ENCODE assay signal across 7 cellular contexts in the genomic region with DNA sequence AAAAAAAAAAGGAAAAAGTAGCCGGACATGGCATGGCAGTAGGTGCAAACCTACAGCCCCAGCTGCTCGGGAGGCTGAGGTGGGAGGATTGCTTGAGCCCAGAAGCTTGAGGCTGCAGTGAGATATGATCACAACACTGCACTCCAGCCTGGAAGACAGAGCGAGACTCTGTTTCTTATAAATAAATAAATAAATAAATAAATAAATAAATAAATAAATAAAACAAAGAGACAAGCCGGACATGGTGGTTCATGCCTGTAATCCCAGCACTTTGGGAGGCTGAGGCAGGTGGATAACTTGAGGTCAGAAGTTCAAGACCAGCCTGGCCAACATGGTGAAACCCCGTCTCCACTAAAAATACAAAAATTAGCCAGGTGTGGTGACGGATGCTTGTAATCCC. TPM values are rescaled to one million over a fixed set of nuclear protein-coding genes. Genes with fewer than 3 reads are reported as not detected.
DNase-seq lines count a peak whose midpoint lies in the region; ATAC-seq, FAIRE-seq and TF ChIP-seq lines count a peak whose summit lies in the region.
"Not testable (repeated sequence)": the region's sequence is repeated elsewhere in the genome, so short reads cannot be mapped to it uniquely, and the experiment has no call there.

No MANE protein-coding gene starts in this region.

- 65% methylated on average over 6 of the region's 6 CpGs for WGBS in A549 (ENCODE audit: missing lambda C conversion rate)
- 31% methylated on average over 6 of the region's 6 CpGs for WGBS in K562 (ENCODE audit: insufficient coverage, low coverage, missing lambda C conversion rate)
- WGBS in HepG2 (ENCODE audit: low lambda C conversion rate): 42% methylated on average over 6 of the region's 6 CpGs

- H3K4me1 ChIP-seq in A549: peaks cover 33% of the 10 kb centered on the region
- H3K4me1 ChIP-seq in PC-3 (ENCODE audit: insufficient read depth, low read length): peaks cover 13% of the 10 kb centered on the region
- peaks cover 28 to 48% of the 10 kb centered on the region in 2 experiments; a peak in 4 of 5 replicates for H3K4me1 ChIP-seq in K562 (replicated peaks in 1 of 2; ENCODE audit: control insufficient read depth in 2 of 2, insufficient read depth in 2 of 2, low read length in 2 of 2)
- H3K4me1 ChIP-seq in HepG2 (ENCODE audit: insufficient read depth, low read length): peaks cover 48% of the 10 kb centered on the region
- peaks cover 30 to 37% of the 10 kb centered on the region in 2 donors for H3K4me1 ChIP-seq in gastrocnemius medialis
- H3K4me1 ChIP-seq in vagina: peaks cover 23% of the 10 kb centered on the region

- peak overlapping the region; percentile 76 to 83 for H3K27ac ChIP-seq in A549
- not testable (repeated sequence) for H3K27ac ChIP-seq in PC-3 (ENCODE audit: low read length); K562 (ENCODE audit: extremely low read depth, low read depth, low read length); HepG2 (ENCODE audit: extremely low read length, insufficient read depth, low read length)
- H3K27ac ChIP-seq in gastrocnemius medialis: peak overlapping the region; percentile 70 to 85 (median 82)
- H3K27ac ChIP-seq in vagina: peak overlapping the region; percentile 100

- not testable (repeated sequence) for DNase-seq in A549 (ENCODE audit: low read depth in 1 of 2, low spot score in 1 of 2); PC-3; T-helper 17 cell; K562 (ENCODE audit: extremely low read depth in 1 of 4, low spot score in 3 of 4); HepG2 (ENCODE audit: low spot score); gastrocnemius medialis; vagina (ENCODE audit: extremely low spot score in 2 of 2)

- not testable (repeated sequence) for TF ChIP-seq RAD21 in A549 (conservative IDR thresholded peaks at IDR 0.05 in 1 of 2, IDR thresholded peaks at IDR 0.05 in 1 of 2); K562 (CRISPR knock-in tag; conservative IDR thresholded peaks at IDR 0.05 in 1 of 2, IDR thresholded peaks at IDR 0.05 in 1 of 2); HepG2 (CRISPR knock-in tag; IDR thresholded peaks at IDR 0.05)

- POLR2A ChIA-PET in A549 (lab: Yijun Ruan, JAX): interaction anchor here (1.0 to 1.8 kb wide), 2 partner anchors 20 to 23 kb away, joined by 3 to 12 read pairs; no protein-coding TSS in a partner anchor
- POLR2A ChIA-PET in PC-3 (lab: Charles Lee; ENCODE audit: unreplicated experiment): not testable (repeated sequence)
- POLR2A ChIA-PET in K562 (lab: Yijun Ruan, JAX): interaction anchor here (0.6 to 1.3 kb wide), 5 partner anchors 7 to 98 kb away, joined by 3 to 5 read pairs (median 3); no protein-coding TSS in a partner anchor
- POLR2A ChIA-PET in HepG2 (lab: Yijun Ruan, JAX): interaction anchor here (0.7 to 1.4 kb wide), 4 partner anchors 11 to 137 kb away, joined by 5 to 11 read pairs (median 6); no protein-coding TSS in a partner anchor

- not testable (repeated sequence) for ATAC-seq in A549, PC-3, T-helper 17 cell, K562, HepG2, gastrocnemius medialis

- not testable (repeated sequence) for TF ChIP-seq EP300 in A549 (IDR thresholded peaks at IDR 0.05); K562 (IDR thresholded peaks at IDR 0.05; ENCODE audit: low read length); HepG2 (IDR thresholded peaks at IDR 0.05; ENCODE audit: low read depth in 2 of 2, low read length in 2 of 2); HepG2 (CRISPR knock-in tag; IDR thresholded peaks at IDR 0.05; ENCODE audit: borderline replicate concordance)

- not testable (repeated sequence) for H3K4me3 Mint-ChIP-seq in T-helper 17 cell

- H3K27ac Mint-ChIP-seq in T-helper 17 cell: peak overlapping the region; percentile 78

- peaks cover 21% of the 10 kb centered on the region for H3K4me1 Mint-ChIP-seq in T-helper 17 cell

- H3K79me2 ChIP-seq in PC-3 (ENCODE audit: low read length); HepG2 (ENCODE audit: insufficient read depth, low read length): not testable (repeated sequence)
- peaks cover 13% of the 10 kb centered on the region for H3K79me2 ChIP-seq in K562 (ENCODE audit: control insufficient read depth, insufficient read depth, low read length)

- 0 out of 2 replicates have a peak overlapping the region, but pooled peaks have one; percentile 34 for H2AFZ ChIP-seq in PC-3 (ENCODE audit: low read length)
- H2AFZ ChIP-seq in K562 (ENCODE audit: low read depth, low read length); HepG2 (ENCODE audit: low read length): not testable (repeated sequence)

- not testable (repeated sequence) for H3K9ac ChIP-seq in PC-3 (ENCODE audit: low read length); K562 (ENCODE audit: insufficient read depth in 1 of 2, low read depth in 2 of 2, low read length in 2 of 2); HepG2 (ENCODE audit: insufficient read depth, low read depth, low read length)

- not testable (repeated sequence) for H3K36me3 Mint-ChIP-seq in T-helper 17 cell (ENCODE audit: low read depth)

- H3F3A ChIP-seq in PC-3 (ENCODE audit: low read length, unreplicated experiment): not testable (repeated sequence)

- not testable (repeated sequence) for H3K36me3 ChIP-seq in PC-3 (ENCODE audit: low read depth, low read length); K562 (ENCODE audit: control insufficient read depth, insufficient read depth, low read length); HepG2 (replicated peaks in 1 of 2; ENCODE audit: control insufficient read depth in 1 of 2, insufficient read depth in 2 of 2, low read length in 2 of 2); gastrocnemius medialis; vagina

- not testable (repeated sequence) for FAIRE-seq in A549 (lab: Jason Lieb, UNC); K562 (lab: Jason Lieb, UNC); HepG2 (lab: Jason Lieb, UNC)

- not testable (repeated sequence) for H3K4me3 ChIP-seq in A549; PC-3 (ENCODE audit: low read length); K562; HepG2 (replicated peaks in 1 of 3; ENCODE audit: insufficient read depth in 1 of 3, low read depth in 2 of 3, low read length in 3 of 3); gastrocnemius medialis; vagina

- TF ChIP-seq CTCF in A549 (IDR thresholded peaks at IDR 0.05); PC-3 (conservative IDR thresholded peaks at IDR 0.05; ENCODE audit: low read depth, low read length); K562 (IDR thresholded peaks at IDR 0.05 in 2 of 3, conservative IDR thresholded peaks at IDR 0.05 in 1 of 3; ENCODE audit: insufficient read depth in 2 of 3, low read depth in 1 of 3, low read length in 3 of 3); HepG2 (CRISPR knock-in tag; IDR thresholded peaks at IDR 0.05); gastrocnemius medialis (IDR thresholded peaks at IDR 0.05 in 4 of 5, conservative IDR thresholded peaks at IDR 0.05 in 1 of 5); vagina (IDR thresholded peaks at IDR 0.05): not testable (repeated sequence)

- CTCF ChIA-PET in A549 (lab: Yijun Ruan, JAX) (interaction anchor here (0.6 to 27.1 kb wide), 32 partner anchors 10 to 1260 kb away, joined by 3 to 764 read pairs (median 6); a partner anchor contains a TSS), PC-3 (lab: Charles Lee) (interaction anchor here (0.6 to 1.6 kb wide), 7 partner anchors 11 to 136 kb away, joined by 3 to 32 read pairs (median 4); no protein-coding TSS in a partner anchor), K562 (lab: Yijun Ruan, JAX; ENCODE audit: low intra/inter-chr PET ratio) (interaction anchor here (0.7 to 4.1 kb wide), 9 partner anchors 12 to 448 kb away, joined by 3 to 111 read pairs (median 7); a partner anchor contains a TSS), HepG2 (lab: Yijun Ruan, JAX; ENCODE audit: low intra/inter-chr PET ratio, low total read pairs) (interaction anchor here (0.7 to 6.3 kb wide), 9 partner anchors 12 to 136 kb away, joined by 3 to 179 read pairs (median 14); a partner anchor contains a TSS)

- not testable (repeated sequence) for H3K9me2 ChIP-seq in PC-3 (replicated peaks; ENCODE audit: low read length)

- H3K9me3 ChIP-seq in A549; PC-3 (ENCODE audit: low read length); T-helper 17 cell (ENCODE audit: control insufficient read depth, low read length, poor library complexity, severe bottlenecking); K562 (replicated peaks; ENCODE audit: control insufficient read depth, insufficient read depth, low read depth, low read length); HepG2 (ENCODE audit: low read length); gastrocnemius medialis; vagina: not testable (repeated sequence)

- BruUV-seq in PC-3 (replicated peaks; lab: Mats Ljungman, UMichigan); K562 (replicated peaks; lab: Mats Ljungman, UMichigan); HepG2 (replicated peaks; lab: Mats Ljungman, UMichigan): not testable (repeated sequence)

- not testable (repeated sequence) for H4K20me1 ChIP-seq in PC-3 (ENCODE audit: low read length); K562 (replicated peaks; ENCODE audit: control insufficient read depth, insufficient read depth, low read length); HepG2 (ENCODE audit: insufficient read depth, low read length)

- intact Hi-C loops in PC-3 (cut with micrococcal nuclease): loop anchor here (1.0 kb wide), 2 partner anchors 23 to 136 kb away; no protein-coding TSS in a partner anchor
- intact Hi-C loops in K562 (cut with micrococcal nuclease): loop anchor here (1.0 to 5.0 kb wide), 5 partner anchors 23 to 447 kb away; no protein-coding TSS in a partner anchor
- intact Hi-C loops in HepG2 (cut with micrococcal nuclease; ENCODE audit: unreplicated experiment): loop anchor here (1.0 to 2.0 kb wide), 3 partner anchors 23 to 136 kb away; no protein-coding TSS in a partner anchor
- intact Hi-C loops in gastrocnemius medialis (cut with DNase I; ENCODE audit: low total_unique reads): loop anchor here (1.0 kb wide), 1 partner anchor 23 kb away; no protein-coding TSS in a partner anchor
- intact Hi-C loops in vagina (cut with DNase I): loop anchor here (1.0 kb wide), 1 partner anchor 23 kb away; no protein-coding TSS in a partner anchor

- in situ Hi-C loops in K562 (cut with MboI) (loop anchor here (5.0 kb wide), 1 partner anchor 137 kb away; no protein-coding TSS in a partner anchor), HepG2 (cut with HindIII; ENCODE audit: extremely low pct_ligation_motif_present, low pct_unique_long_range_greater_than_20kb) (loop anchor here (5.0 kb wide), 2 partner anchors 32 to 142 kb away; no protein-coding TSS in a partner anchor), gastrocnemius medialis (cut with MboI; ENCODE audit: low sequenced_read_pairs in 4 of 4) (loop anchor here (5.0 to 10.0 kb wide), 3 partner anchors 48 to 140 kb away; no protein-coding TSS in a partner anchor)

- H3K4me2 ChIP-seq in A549: peak overlapping the region; percentile 63; the same call in 2 of the 3 replicates
- not testable (repeated sequence) for H3K4me2 ChIP-seq in PC-3 (ENCODE audit: low read length); K562 (ENCODE audit: insufficient read depth, low read length); HepG2 (ENCODE audit: low read depth, low read length)

- H3K9me1 ChIP-seq in K562 (ENCODE audit: control insufficient read depth, insufficient read depth, low read length): not testable (repeated sequence)

- H3K27me3 Mint-ChIP-seq in T-helper 17 cell: not testable (repeated sequence)

- H3K27me3 ChIP-seq in PC-3 (ENCODE audit: low read length); K562 (ENCODE audit: control insufficient read depth in 2 of 2, insufficient read depth in 2 of 2, low read length in 2 of 2); HepG2 (ENCODE audit: control insufficient read depth in 1 of 2, insufficient read depth in 2 of 2, low read length in 2 of 2); gastrocnemius medialis; vagina: not testable (repeated sequence)

- TF ChIP-seq POLR2A in A549 (IDR thresholded peaks at IDR 0.05; ENCODE audit: low read length); K562 (conservative IDR thresholded peaks at IDR 0.05); HepG2 (IDR thresholded peaks at IDR 0.05; ENCODE audit: insufficient read depth in 1 of 2, low read depth in 2 of 2, low read length in 2 of 2); gastrocnemius medialis (IDR thresholded peaks at IDR 0.05); vagina (IDR thresholded peaks at IDR 0.05): not testable (repeated sequence)

RNA-seq across cellular contexts. Expression of a gene that starts 12.3 kb away (rescaled TPM):
- polyA plus RNA-seq in A549 (2011; rRNA removed): 185 and 209 TPM in 2 replicates
- polyA plus RNA-seq in A549 (2012; cell fraction: cytosol; rRNA removed): 1,409 and 1,648 TPM in 2 replicates
- polyA plus RNA-seq in A549 (2012; cell fraction: nucleus; rRNA removed): 1,259 and 1,748 TPM in 2 replicates
- 547 to 666 TPM (median 620 TPM) in 3 replicates for polyA plus RNA-seq in A549 (2017; fragmentation: RNase III; extraction: RNeasy Plus Mini Kit Qiagen cat#74134 plus additional on column Dnase treatment)
- polyA minus RNA-seq in A549 (2011; rRNA and poly(A)+ RNA removed): 41.9 and 74.6 TPM in 2 replicates
- total RNA-seq in PC-3 (2014; rRNA removed): 166 and 189 TPM in 2 replicates
- total RNA-seq in T-helper 17 cell: 10 to 100 TPM; 25.8 to 33.2 TPM
- 7.2 and 18.6 TPM in 2 replicates for total RNA-seq in K562 (2011; cell fraction: chromatin; rRNA removed; ENCODE audit: low replicate concordance)
- total RNA-seq in K562 (2011; cell fraction: nucleolus; rRNA removed): 37.0 and 39.4 TPM in 2 replicates
- 25.3 and 28.7 TPM in 2 replicates for total RNA-seq in K562 (2011; cell fraction: nucleoplasm; rRNA removed)
- 138 and 216 TPM in 2 replicates for total RNA-seq in K562 (2014; rRNA removed)
- total RNA-seq in K562 (2014; rRNA removed; fragmentation: Illumina TruSeq; extraction: Trizol): 16.0 and 27.1 TPM in 2 replicates
- 180 TPM in 2 replicates for total RNA-seq in K562 (2015; rRNA removed; fragmentation: Illumina TruSeq; extraction: Trizol)
- 522 and 565 TPM in 2 replicates for total RNA-seq in K562 (2021)
- 44.8 and 88.9 TPM in 2 replicates for polyA plus RNA-seq in K562 (2011; rRNA removed)
- 114 and 636 TPM in 2 replicates for polyA plus RNA-seq in K562 (2011; cell fraction: cytosol; rRNA removed)
- 55.5 and 127 TPM in 2 replicates for polyA plus RNA-seq in K562 (2011; cell fraction: nucleus; rRNA removed)
- polyA plus RNA-seq in K562 (2012): 343 and 551 TPM in 2 replicates
- 258 and 607 TPM in 2 replicates for polyA plus RNA-seq in K562 (2014; fragmentation: Illumina TruSeq; extraction: Trizol)
- 100 to 1,000 TPM in 1 of 2 experiments, 10 to 100 TPM in 1; 97.3 to 128 TPM for polyA plus RNA-seq in K562 (2014; fragmentation: Nextera tagmentation; extraction: Ambion mirVana)
- 283 and 298 TPM in 2 replicates for polyA plus RNA-seq in K562 (2014; rRNA removed)
- polyA minus RNA-seq in K562 (2011; rRNA and poly(A)+ RNA removed): 7.3 and 10.1 TPM in 2 replicates
- polyA minus RNA-seq in K562 (2011; cell fraction: cytosol; rRNA and poly(A)+ RNA removed): 107 and 110 TPM in 2 replicates
- 19.9 and 22.8 TPM in 2 replicates for polyA minus RNA-seq in K562 (2011; cell fraction: nucleus; rRNA and poly(A)+ RNA removed)
- 21.0 and 22.7 TPM in 2 replicates for total RNA-seq in HepG2 (2016; rRNA removed; fragmentation: Illumina TruSeq; extraction: Trizol)
- total RNA-seq in HepG2 (2016; cell fraction: cytosol; rRNA removed; fragmentation: Illumina TruSeq; extraction: Trizol; ENCODE audit: low read depth): 28.6 and 37.9 TPM in 2 replicates
- 19.5 and 23.3 TPM in 2 replicates for total RNA-seq in HepG2 (2016; cell fraction: insoluble cytoplasmic fraction; rRNA removed; fragmentation: Illumina TruSeq; extraction: Trizol)
- 23.9 and 34.4 TPM in 2 replicates for total RNA-seq in HepG2 (2016; cell fraction: membrane; rRNA removed; fragmentation: Illumina TruSeq; extraction: Trizol)
- total RNA-seq in HepG2 (2016; cell fraction: nucleus; rRNA removed; fragmentation: Illumina TruSeq; extraction: Trizol): 7.9 and 12.0 TPM in 2 replicates
- 38.6 and 58.7 TPM in 2 replicates for polyA plus RNA-seq in HepG2 (2011; rRNA removed)
- polyA plus RNA-seq in HepG2 (2011; cell fraction: cytosol; rRNA removed): 27.4 and 50.9 TPM in 2 replicates
- 34.0 and 48.4 TPM in 2 replicates for polyA plus RNA-seq in HepG2 (2011; cell fraction: nucleus; rRNA removed)
- 35.1 and 96.6 TPM in 2 replicates for polyA plus RNA-seq in HepG2 (2012)
- 146 and 151 TPM in 2 replicates for polyA plus RNA-seq in HepG2 (2016; cell fraction: cytosol; fragmentation: Illumina TruSeq; extraction: Trizol; ENCODE audit: low read depth)
- polyA plus RNA-seq in HepG2 (2016; cell fraction: insoluble cytoplasmic fraction; fragmentation: Illumina TruSeq; extraction: Trizol; ENCODE audit: low read depth): 58.6 and 80.2 TPM in 2 replicates
- polyA plus RNA-seq in HepG2 (2016; cell fraction: membrane; fragmentation: Illumina TruSeq; extraction: Trizol; ENCODE audit: low read depth): 115 and 119 TPM in 2 replicates
- polyA plus RNA-seq in HepG2 (2016; cell fraction: nucleus; fragmentation: Illumina TruSeq; extraction: Trizol; ENCODE audit: insufficient read depth, low read depth): 42.2 and 50.9 TPM in 2 replicates
- polyA minus RNA-seq in HepG2 (2011; rRNA and poly(A)+ RNA removed; ENCODE audit: low replicate concordance): 27.1 and 53.9 TPM in 2 replicates
- polyA minus RNA-seq in HepG2 (2011; cell fraction: cytosol; rRNA and poly(A)+ RNA removed): 26.1 and 27.0 TPM in 2 replicates
- polyA minus RNA-seq in HepG2 (2011; cell fraction: nucleus; rRNA and poly(A)+ RNA removed): 5.0 and 5.2 TPM in 2 replicates
- total RNA-seq in gastrocnemius medialis: 1,000 to 10,000 TPM; 1,878 to 2,898 (median 2,185) TPM
- 3,606 TPM for total RNA-seq in vagina

RNA-seq across cellular contexts. Expression of a gene that starts 44.1 kb away (rescaled TPM):
- polyA plus RNA-seq in A549 (2011; rRNA removed): 140 and 141 TPM in 2 replicates
- 45.1 and 50.9 TPM in 2 replicates for polyA plus RNA-seq in A549 (2012; cell fraction: cytosol; rRNA removed)
- polyA plus RNA-seq in A549 (2012; cell fraction: nucleus; rRNA removed): 40.3 and 49.7 TPM in 2 replicates
- 295 to 306 TPM (median 302 TPM) in 3 replicates for polyA plus RNA-seq in A549 (2017; fragmentation: RNase III; extraction: RNeasy Plus Mini Kit Qiagen cat#74134 plus additional on column Dnase treatment)
- 131 and 145 TPM in 2 replicates for polyA minus RNA-seq in A549 (2011; rRNA and poly(A)+ RNA removed)
- total RNA-seq in PC-3 (2014; rRNA removed): 42.2 and 54.4 TPM in 2 replicates
- total RNA-seq in T-helper 17 cell: 10 to 100 TPM; 26.0 to 32.7 TPM
- 60.5 and 71.2 TPM in 2 replicates for total RNA-seq in K562 (2011; cell fraction: chromatin; rRNA removed; ENCODE audit: low replicate concordance)
- total RNA-seq in K562 (2011; cell fraction: nucleolus; rRNA removed): 39.9 and 41.7 TPM in 2 replicates
- total RNA-seq in K562 (2011; cell fraction: nucleoplasm; rRNA removed): 59.5 and 77.9 TPM in 2 replicates
- total RNA-seq in K562 (2014; rRNA removed): 50.3 and 53.2 TPM in 2 replicates
- total RNA-seq in K562 (2014; rRNA removed; fragmentation: Illumina TruSeq; extraction: Trizol): 144 and 155 TPM in 2 replicates
- 135 and 136 TPM in 2 replicates for total RNA-seq in K562 (2015; rRNA removed; fragmentation: Illumina TruSeq; extraction: Trizol)
- 238 and 246 TPM in 2 replicates for total RNA-seq in K562 (2021)
- polyA plus RNA-seq in K562 (2011; rRNA removed): 67.6 and 94.5 TPM in 2 replicates
- 43.4 and 52.2 TPM in 2 replicates for polyA plus RNA-seq in K562 (2011; cell fraction: cytosol; rRNA removed)
- polyA plus RNA-seq in K562 (2011; cell fraction: nucleus; rRNA removed): 30.1 and 40.2 TPM in 2 replicates
- 142 and 212 TPM in 2 replicates for polyA plus RNA-seq in K562 (2012)
- polyA plus RNA-seq in K562 (2014; fragmentation: Illumina TruSeq; extraction: Trizol): 200 and 204 TPM in 2 replicates
- 10 to 100 TPM; 30.4 to 37.6 TPM for polyA plus RNA-seq in K562 (2014; fragmentation: Nextera tagmentation; extraction: Ambion mirVana)
- polyA plus RNA-seq in K562 (2014; rRNA removed): 74.9 and 83.6 TPM in 2 replicates
- 142 and 187 TPM in 2 replicates for polyA minus RNA-seq in K562 (2011; rRNA and poly(A)+ RNA removed)
- polyA minus RNA-seq in K562 (2011; cell fraction: cytosol; rRNA and poly(A)+ RNA removed): 110 and 154 TPM in 2 replicates
- 23.0 and 31.1 TPM in 2 replicates for polyA minus RNA-seq in K562 (2011; cell fraction: nucleus; rRNA and poly(A)+ RNA removed)
- total RNA-seq in HepG2 (2016; rRNA removed; fragmentation: Illumina TruSeq; extraction: Trizol): 67.5 and 93.7 TPM in 2 replicates
- total RNA-seq in HepG2 (2016; cell fraction: cytosol; rRNA removed; fragmentation: Illumina TruSeq; extraction: Trizol; ENCODE audit: low read depth): 7.9 and 9.3 TPM in 2 replicates
- 72.6 and 87.9 TPM in 2 replicates for total RNA-seq in HepG2 (2016; cell fraction: insoluble cytoplasmic fraction; rRNA removed; fragmentation: Illumina TruSeq; extraction: Trizol)
- 43.2 and 47.4 TPM in 2 replicates for total RNA-seq in HepG2 (2016; cell fraction: membrane; rRNA removed; fragmentation: Illumina TruSeq; extraction: Trizol)
- 40.4 and 44.1 TPM in 2 replicates for total RNA-seq in HepG2 (2016; cell fraction: nucleus; rRNA removed; fragmentation: Illumina TruSeq; extraction: Trizol)
- 36.7 and 36.9 TPM in 2 replicates for polyA plus RNA-seq in HepG2 (2011; rRNA removed)
- polyA plus RNA-seq in HepG2 (2011; cell fraction: cytosol; rRNA removed): 18.0 and 24.8 TPM in 2 replicates
- 23.3 and 26.1 TPM in 2 replicates for polyA plus RNA-seq in HepG2 (2011; cell fraction: nucleus; rRNA removed)
- polyA plus RNA-seq in HepG2 (2012): 82.2 and 83.9 TPM in 2 replicates
- 5.9 and 6.1 TPM in 2 replicates for polyA plus RNA-seq in HepG2 (2016; cell fraction: cytosol; fragmentation: Illumina TruSeq; extraction: Trizol; ENCODE audit: low read depth)
- polyA plus RNA-seq in HepG2 (2016; cell fraction: insoluble cytoplasmic fraction; fragmentation: Illumina TruSeq; extraction: Trizol; ENCODE audit: low read depth): 125 and 130 TPM in 2 replicates
- polyA plus RNA-seq in HepG2 (2016; cell fraction: membrane; fragmentation: Illumina TruSeq; extraction: Trizol; ENCODE audit: low read depth): 21.8 and 25.4 TPM in 2 replicates
- 69.2 and 70.0 TPM in 2 replicates for polyA plus RNA-seq in HepG2 (2016; cell fraction: nucleus; fragmentation: Illumina TruSeq; extraction: Trizol; ENCODE audit: insufficient read depth, low read depth)
- 56.5 and 77.8 TPM in 2 replicates for polyA minus RNA-seq in HepG2 (2011; rRNA and poly(A)+ RNA removed; ENCODE audit: low replicate concordance)
- polyA minus RNA-seq in HepG2 (2011; cell fraction: cytosol; rRNA and poly(A)+ RNA removed): 55.6 and 57.6 TPM in 2 replicates
- 27.9 and 31.8 TPM in 2 replicates for polyA minus RNA-seq in HepG2 (2011; cell fraction: nucleus; rRNA and poly(A)+ RNA removed)
- 100 to 1,000 TPM; 119 to 262 (median 179) TPM for total RNA-seq in gastrocnemius medialis
- 73.2 TPM for total RNA-seq in vagina
